ENCODE assay signal across 8 cellular contexts in genomic region chr13:48236528-48237353, GRCh38. TPM values are rescaled to one million over a fixed set of nuclear protein-coding genes. Genes with fewer than 3 reads are reported as not detected.
DNase-seq lines count a peak whose midpoint lies in the region; ATAC-seq, FAIRE-seq and TF ChIP-seq lines count a peak whose summit lies in the region.

No MANE protein-coding gene starts in this region.

- peak overlapping the region; percentile 86 to 91 for H3K4me3 ChIP-seq in gastroesophageal sphincter

- peaks cover 49% of the 10 kb centered on the region for H3K4me1 Mint-ChIP-seq in T-helper 17 cell

- no peaks in the 10 kb centered on the region for H3K27me3 Mint-ChIP-seq in T-helper 17 cell

- no peak for TF ChIP-seq EP300 in gastroesophageal sphincter (IDR thresholded peaks at IDR 0.05)

- ATAC-seq in T-helper 17 cell: no peak
- peak; percentile 33 for ATAC-seq in gastroesophageal sphincter
- no peak for ATAC-seq in HG03025 (IDR thresholded peaks at IDR 0.05; ENCODE audit: low FRiP score, unreplicated experiment)

- no peak for TF ChIP-seq CTCF in gastroesophageal sphincter (IDR thresholded peaks at IDR 0.05)

- no peaks in the 10 kb centered on the region for H3K27me3 ChIP-seq in gastroesophageal sphincter

- peak overlapping the region; percentile 92 for H3K4me3 Mint-ChIP-seq in T-helper 17 cell

- no peak for DNase-seq in GM19239 (ENCODE audit: insufficient read length, low spot score)
- DNase-seq in T-helper 17 cell: no peak
- peak; percentile 50 for DNase-seq in renal cortical epithelial cell (ENCODE audit: low read depth)
- no peak for DNase-seq in NCI-H748 (lab: John Stamatoyannopoulos, UW; ENCODE audit: unreplicated experiment)
- DNase-seq in dedifferentiated amniotic fluid mesenchymal stem cell (ENCODE audit: extremely low spot score): no peak
- no peak for DNase-seq in cerebellum (ENCODE audit: low spot score)

- H3K27ac Mint-ChIP-seq in T-helper 17 cell: peak overlapping the region; percentile 96

- WGBS in gastroesophageal sphincter (ENCODE audit: low coverage in 1 of 2), 2 donors: 29 to 34% methylated on average over 2 to 3 of the region's 3 CpGs

- peaks cover 8% of the 10 kb centered on the region for H3K36me3 Mint-ChIP-seq in T-helper 17 cell (ENCODE audit: low read depth)

- H3K27ac ChIP-seq in gastroesophageal sphincter: peak overlapping the region; percentile 37 to 99 (median 77)

- H3K9me3 ChIP-seq in T-helper 17 cell (ENCODE audit: control insufficient read depth, low read length, poor library complexity, severe bottlenecking): no peaks in the 10 kb centered on the region
- H3K9me3 ChIP-seq in gastroesophageal sphincter: no peaks in the 10 kb centered on the region

- peaks cover 0 to 8% of the 10 kb centered on the region in 2 donors for H3K36me3 ChIP-seq in gastroesophageal sphincter

- FAIRE-seq in GM19239 (lab: Jason Lieb, UNC): peak; percentile 39

- TF ChIP-seq POLR2A in gastroesophageal sphincter (IDR thresholded peaks at IDR 0.05): no peak

- H3K4me1 ChIP-seq in gastroesophageal sphincter: peaks cover 0 to 76% (median 5%) of the 10 kb centered on the region in 3 donors

RNA-seq across cellular contexts. Expression of gene ITM2B, which starts 3.7 kb away (rescaled TPM):
- total RNA-seq in T-helper 17 cell: 100 to 1,000 TPM; 396 to 450 TPM
- 100 to 1,000 TPM; 263 to 380 (median 300) TPM for total RNA-seq in gastroesophageal sphincter
- total RNA-seq in renal cortical epithelial cell: 310 and 1,405 TPM in 2 replicates
- total RNA-seq in cerebellum: 117 TPM
